17 cellular contexts compared by ENCODE assay signal in genomic region chr16:23838485-23839142, GRCh38. TPM values are rescaled to one million over a fixed set of nuclear protein-coding genes. Genes with fewer than 3 reads are reported as not detected.
DNase-seq lines count a peak whose midpoint lies in the region; ATAC-seq, FAIRE-seq and TF ChIP-seq lines count a peak whose summit lies in the region.
"Had no signal": no experiment of that assay in that cellular context is flagged by ENCODE, and none has a peak within 500 bp of the region (broad histone marks: within the 10 kb centered on the region; RNA-seq: fewer than 3 reads in every experiment).

No MANE protein-coding gene starts in this region.

- H3K9ac ChIP-seq in neural cell (ENCODE audit: low read length) = no peak overlapping the region
- H3K9ac ChIP-seq: GM23248 had no signal

- H3K9me3 ChIP-seq in neural cell (ENCODE audit: low read length) = no peaks in the 10 kb centered on the region
- H3K9me3 ChIP-seq: A549 had no signal

- H3K4me3 ChIP-seq in neural cell (ENCODE audit: low read length) = peak overlapping the region; percentile 83
- H3K4me3 ChIP-seq: A549, GM23248 had no signal

- H3K36me3 Mint-ChIP-seq in activated CD4-positive, alpha-beta T cell treated with anti-CD3 and anti-CD28 coated beads, Interleukin-2, amount 10 ng/mL, durations not matched to agents 24 days and 14 days (ENCODE audit: low read depth) = peaks cover 26% of the 10 kb centered on the region
- H3K36me3 Mint-ChIP-seq in activated T-helper 2 cell treated with anti-CD3 and anti-CD28 coated beads, Interferon-gamma antibody, Interleukin-2, Interleukin-4, amounts not matched to agents 10 μg/mL and 5 μg/mL and 100 μg/mL, durations not matched to agents 14 hours and 24 hours and 36 hours (ENCODE audit: low read depth) = peaks cover 34% of the 10 kb centered on the region

- peak; percentile 71 for FAIRE-seq in GM19239 (lab: Jason Lieb, UNC)
- FAIRE-seq: A549, D721Med had no signal

- no peak for ATAC-seq in GM21526 (IDR thresholded peaks at IDR 0.05; ENCODE audit: low FRiP score, unreplicated experiment)
- no peak for ATAC-seq in HG02884 (IDR thresholded peaks at IDR 0.05; ENCODE audit: unreplicated experiment)
- ATAC-seq: A549, left cardiac atrium had no signal

- no peak for DNase-seq in activated CD4-positive, alpha-beta T cell treated with anti-CD3 and anti-CD28 coated beads, Interleukin-2, amount 10 ng/mL, durations not matched to agents 24 days and 14 days
- DNase-seq in activated CD4-positive, alpha-beta T cell treated with anti-CD3 and anti-CD28 coated beads for 48 hours = no peak
- DNase-seq in GM19239 (ENCODE audit: insufficient read length, low spot score) = no peak
- DNase-seq in activated T-helper 2 cell treated with anti-CD3 and anti-CD28 coated beads, Interferon-gamma antibody, Interleukin-2, Interleukin-4, amounts not matched to agents 10 μg/mL and 5 μg/mL and 100 μg/mL, durations not matched to agents 14 hours and 24 hours and 36 hours (ENCODE audit: low spot score) = no peak
- no peak for DNase-seq in NCI-H187 (lab: John Stamatoyannopoulos, UW)
- DNase-seq: GM23248, left cardiac atrium, NCI-H187 treated with DMSO at 0.1 percent for 48 hours, NCI-H524 treated with DMSO at 0.1 percent for 48 hours had no signal

- no peak for TF ChIP-seq RAD21 in neural cell (conservative IDR thresholded peaks at IDR 0.05)

- H3K79me2 ChIP-seq in neural cell (replicated peaks; ENCODE audit: insufficient read depth, low read length) = no peaks in the 10 kb centered on the region

- H3K9me3 Mint-ChIP-seq in activated CD4-positive, alpha-beta T cell treated with anti-CD3 and anti-CD28 coated beads, Interleukin-2, amount 10 ng/mL, durations not matched to agents 24 days and 14 days = no peaks in the 10 kb centered on the region
- no peaks in the 10 kb centered on the region for H3K9me3 Mint-ChIP-seq in activated T-helper 2 cell treated with anti-CD3 and anti-CD28 coated beads, Interferon-gamma antibody, Interleukin-2, Interleukin-4, amounts not matched to agents 10 μg/mL and 5 μg/mL and 100 μg/mL, durations not matched to agents 14 hours and 24 hours and 36 hours
- H3K9me3 Mint-ChIP-seq: dendritic cell treated with granulocyte-macrophage colony-stimulating factor and Interleukin-4, amounts not matched to agents 40 ng/mL and 50 ng/mL, for 4 days had no signal

- no peak for TF ChIP-seq CTCF in neural cell (IDR thresholded peaks at IDR 0.05; ENCODE audit: poor library complexity, severe bottlenecking)

- intact Hi-C loops in activated CD4-positive, alpha-beta T cell treated with anti-CD3 and anti-CD28 coated beads, Interleukin-2, amount 10 ng/mL, durations not matched to agents 24 days and 14 days (cut with micrococcal nuclease) = loop anchor here (5.0 kb wide), 1 partner anchor 281 kb away; the partner anchor contains the start of genes EARS2 and UBFD1
- intact Hi-C loops in activated T-helper 2 cell treated with anti-CD3 and anti-CD28 coated beads, Interferon-gamma antibody, Interleukin-2, Interleukin-4, amounts not matched to agents 10 μg/mL and 5 μg/mL and 100 μg/mL, durations not matched to agents 14 hours and 24 hours and 36 hours (cut with micrococcal nuclease) = loop anchor here (5.0 kb wide), 1 partner anchor 704 kb away; no protein-coding TSS in a partner anchor

- H3K4me1 Mint-ChIP-seq in activated CD4-positive, alpha-beta T cell treated with anti-CD3 and anti-CD28 coated beads, Interleukin-2, amount 10 ng/mL, durations not matched to agents 24 days and 14 days = peaks cover 67% of the 10 kb centered on the region
- peaks cover 72% of the 10 kb centered on the region for H3K4me1 Mint-ChIP-seq in activated T-helper 2 cell treated with anti-CD3 and anti-CD28 coated beads, Interferon-gamma antibody, Interleukin-2, Interleukin-4, amounts not matched to agents 10 μg/mL and 5 μg/mL and 100 μg/mL, durations not matched to agents 14 hours and 24 hours and 36 hours (ENCODE audit: low read depth)

- no peak overlapping the region for H2AFZ ChIP-seq in neural cell (ENCODE audit: low read depth, low read length)
- H2AFZ ChIP-seq: GM23248 had no signal

- peaks cover 17% of the 10 kb centered on the region for H3K27me3 ChIP-seq in neural cell (ENCODE audit: insufficient read depth, low read depth, low read length)

- no peaks in the 10 kb centered on the region for H4K20me1 ChIP-seq in neural cell (ENCODE audit: insufficient read depth)

- H3K27ac Mint-ChIP-seq in activated CD4-positive, alpha-beta T cell treated with anti-CD3 and anti-CD28 coated beads, Interleukin-2, amount 10 ng/mL, durations not matched to agents 24 days and 14 days = peak overlapping the region; percentile 13
- no peak overlapping the region for H3K27ac Mint-ChIP-seq in activated T-helper 2 cell treated with anti-CD3 and anti-CD28 coated beads, Interferon-gamma antibody, Interleukin-2, Interleukin-4, amounts not matched to agents 10 μg/mL and 5 μg/mL and 100 μg/mL, durations not matched to agents 14 hours and 24 hours and 36 hours
- H3K27ac Mint-ChIP-seq: dendritic cell treated with granulocyte-macrophage colony-stimulating factor and Interleukin-4, amounts not matched to agents 40 ng/mL and 50 ng/mL, for 4 days had no signal

- no peak overlapping the region for H3K27ac ChIP-seq in neural cell (ENCODE audit: low read length)
- H3K27ac ChIP-seq: A549, GM23248 had no signal

- H3K27me3 Mint-ChIP-seq in activated CD4-positive, alpha-beta T cell treated with anti-CD3 and anti-CD28 coated beads, Interleukin-2, amount 10 ng/mL, durations not matched to agents 24 days and 14 days = no peaks in the 10 kb centered on the region
- no peaks in the 10 kb centered on the region for H3K27me3 Mint-ChIP-seq in activated T-helper 2 cell treated with anti-CD3 and anti-CD28 coated beads, Interferon-gamma antibody, Interleukin-2, Interleukin-4, amounts not matched to agents 10 μg/mL and 5 μg/mL and 100 μg/mL, durations not matched to agents 14 hours and 24 hours and 36 hours (ENCODE audit: low read depth)

- H3K36me3 ChIP-seq in neural cell (ENCODE audit: insufficient read depth, low read length) = no peaks in the 10 kb centered on the region

- H3K9me2 ChIP-seq in neural cell (ENCODE audit: insufficient read depth, low read length) = no peaks in the 10 kb centered on the region

- TF ChIP-seq EP300 in neural cell (conservative IDR thresholded peaks at IDR 0.05; ENCODE audit: poor library complexity, severe bottlenecking) = no peak

- H3K4me3 Mint-ChIP-seq in activated CD4-positive, alpha-beta T cell treated with anti-CD3 and anti-CD28 coated beads, Interleukin-2, amount 10 ng/mL, durations not matched to agents 24 days and 14 days = peak overlapping the region; percentile 94
- H3K4me3 Mint-ChIP-seq in activated T-helper 2 cell treated with anti-CD3 and anti-CD28 coated beads, Interferon-gamma antibody, Interleukin-2, Interleukin-4, amounts not matched to agents 10 μg/mL and 5 μg/mL and 100 μg/mL, durations not matched to agents 14 hours and 24 hours and 36 hours (ENCODE audit: low read depth) = peak overlapping the region; percentile 49
- H3K4me3 Mint-ChIP-seq: dendritic cell treated with granulocyte-macrophage colony-stimulating factor and Interleukin-4, amounts not matched to agents 40 ng/mL and 50 ng/mL, for 4 days had no signal

- no peaks in the 10 kb centered on the region for H3F3A ChIP-seq in neural cell (ENCODE audit: insufficient read depth, low read length, poor library complexity, severe bottlenecking)

- no peak overlapping the region for H3K4me2 ChIP-seq in neural cell (ENCODE audit: low read length)
- H3K4me2 ChIP-seq: A549 had no signal

TF ChIP-seq in neural cell, 6 proteins besides CTCF, POLR2A, EP300 and RAD21:
- TF ChIP-seq MXI1 (conservative IDR thresholded peaks at IDR 0.05; ENCODE audit: poor library complexity, severe bottlenecking) (no peak), POLR2AphosphoS5 (IDR thresholded peaks at IDR 0.05) (no peak), SMC3 (conservative IDR thresholded peaks at IDR 0.05; ENCODE audit: poor library complexity) (no peak), TAF1 (IDR thresholded peaks at IDR 0.05; ENCODE audit: low read depth) (no peak), EZH2 (IDR thresholded peaks at IDR 0.05; ENCODE audit: borderline replicate concordance, insufficient read depth, low read length, poor library complexity, severe bottlenecking) (no peak)
- TF ChIP-seq, protein P1, sequence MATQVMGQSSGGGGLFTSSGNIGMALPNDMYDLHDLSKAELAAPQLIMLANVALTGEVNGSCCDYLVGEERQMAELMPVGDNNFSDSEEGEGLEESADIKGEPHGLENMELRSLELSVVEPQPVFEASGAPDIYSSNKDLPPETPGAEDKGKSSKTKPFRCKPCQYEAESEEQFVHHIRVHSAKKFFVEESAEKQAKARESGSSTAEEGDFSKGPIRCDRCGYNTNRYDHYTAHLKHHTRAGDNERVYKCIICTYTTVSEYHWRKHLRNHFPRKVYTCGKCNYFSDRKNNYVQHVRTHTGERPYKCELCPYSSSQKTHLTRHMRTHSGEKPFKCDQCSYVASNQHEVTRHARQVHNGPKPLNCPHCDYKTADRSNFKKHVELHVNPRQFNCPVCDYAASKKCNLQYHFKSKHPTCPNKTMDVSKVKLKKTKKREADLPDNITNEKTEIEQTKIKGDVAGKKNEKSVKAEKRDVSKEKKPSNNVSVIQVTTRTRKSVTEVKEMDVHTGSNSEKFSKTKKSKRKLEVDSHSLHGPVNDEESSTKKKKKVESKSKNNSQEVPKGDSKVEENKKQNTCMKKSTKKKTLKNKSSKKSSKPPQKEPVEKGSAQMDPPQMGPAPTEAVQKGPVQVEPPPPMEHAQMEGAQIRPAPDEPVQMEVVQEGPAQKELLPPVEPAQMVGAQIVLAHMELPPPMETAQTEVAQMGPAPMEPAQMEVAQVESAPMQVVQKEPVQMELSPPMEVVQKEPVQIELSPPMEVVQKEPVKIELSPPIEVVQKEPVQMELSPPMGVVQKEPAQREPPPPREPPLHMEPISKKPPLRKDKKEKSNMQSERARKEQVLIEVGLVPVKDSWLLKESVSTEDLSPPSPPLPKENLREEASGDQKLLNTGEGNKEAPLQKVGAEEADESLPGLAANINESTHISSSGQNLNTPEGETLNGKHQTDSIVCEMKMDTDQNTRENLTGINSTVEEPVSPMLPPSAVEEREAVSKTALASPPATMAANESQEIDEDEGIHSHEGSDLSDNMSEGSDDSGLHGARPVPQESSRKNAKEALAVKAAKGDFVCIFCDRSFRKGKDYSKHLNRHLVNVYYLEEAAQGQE (IDR thresholded peaks at IDR 0.05; ENCODE audit: borderline replicate concordance) = no peak

RNA-seq across cellular contexts. Expression of gene PRKCB, which starts 2.8 kb away (rescaled TPM):
- 79.9 and 84.2 TPM in 2 replicates for total RNA-seq in activated CD4-positive, alpha-beta T cell treated with anti-CD3 and anti-CD28 coated beads, Interleukin-2, amount 10 ng/mL, durations not matched to agents 24 days and 14 days
- total RNA-seq in activated T-helper 2 cell treated with anti-CD3 and anti-CD28 coated beads, Interferon-gamma antibody, Interleukin-2, Interleukin-4, amounts not matched to agents 10 μg/mL and 5 μg/mL and 100 μg/mL, durations not matched to agents 14 hours and 24 hours and 36 hours = 69.0 and 69.5 TPM in 2 replicates
- polyA plus RNA-seq in neural cell = 27.6 and 30.0 TPM in 2 replicates
- 61.8 and 66.2 TPM in 2 replicates for polyA minus RNA-seq in neural cell
- total RNA-seq: GM23248, HT-29, M059J had no signal
- polyA plus RNA-seq: GM23248 had no signal
